In genomic region chr14:73369433-73369832, GRCh38 we compare ENCODE assay signal across 18 cellular contexts.
"Had no signal": no experiment of that assay in that cellular context is flagged by ENCODE, and none has a peak within 500 bp of the region (broad histone marks: within the 10 kb centered on the region; RNA-seq: fewer than 3 reads in every experiment).

No MANE protein-coding gene starts in this region.

- DNase-seq: activated B cell treated with CpG ODN at 0.5 μM for 24 hours; activated CD4-positive, alpha-beta memory T cell treated with anti-CD3 and anti-CD28 coated beads for 36 hours; activated CD4-positive, alpha-beta T cell treated with anti-CD3 and anti-CD28 coated beads for 4 hours; activated naive CD4-positive, alpha-beta T cell treated with anti-CD3 and anti-CD28 coated beads, Interleukin-2, amount 10 ng/mL, durations not matched to agents 7 days and 5 days; activated naive CD8-positive, alpha-beta T cell treated with anti-CD3 and anti-CD28 coated beads, Interleukin-2, amount 50 U/mL, for 24 hours; anterior cingulate cortex; caudate nucleus; endodermal cell; foreskin fibroblast; glutamatergic neuron; hypothalamus; lower lobe of right lung; right lobe of liver; small intestine; stimulated activated CD4-positive, alpha-beta T cell treated with anti-CD3 and anti-CD28 coated beads, Interleukin-4, amount 100 ng/mL, for 24 hours; stomach had no signal

- ATAC-seq: activated naive CD8-positive, alpha-beta T cell treated with anti-CD3 and anti-CD28 coated beads, Interleukin-2, amount 50 U/mL, for 24 hours; lower lobe of right lung; natural killer cell treated with Interleukin-12 subunit alpha and Interleukin-12 subunit beta and Interleukin-15 and Interleukin-18, amount 100 ng/mL, for 72 hours; right lobe of liver; stimulated activated effector memory CD8-positive, alpha-beta T cell treated with anti-CD3 and anti-CD28 coated beads, Interleukin-12 subunit alpha, Interleukin-12 subunit beta, amount 100 ng/mL, for 72 hours had no signal
